Comparison of ENCODE assay signal across 2 cellular contexts in genomic region chr17:31040837-31041236, GRCh38. TPM values are rescaled to one million over a fixed set of nuclear protein-coding genes. Genes with fewer than 3 reads are reported as not detected.
DNase-seq lines count a peak whose midpoint lies in the region; ATAC-seq, FAIRE-seq and TF ChIP-seq lines count a peak whose summit lies in the region.
"Not testable (repeated sequence)": the region's sequence is repeated elsewhere in the genome, so short reads cannot be mapped to it uniquely, and the experiment has no call there.

No MANE protein-coding gene starts in this region.

- H3K4me2 ChIP-seq in A549: not testable (repeated sequence)

- TF ChIP-seq EP300 in A549 (IDR thresholded peaks at IDR 0.05): not testable (repeated sequence)

- 93% methylated on average over 7 of the region's 7 CpGs for WGBS in A549 (ENCODE audit: missing lambda C conversion rate)

- CTCF ChIA-PET in A549 (lab: Yijun Ruan, JAX): not testable (repeated sequence)
- CTCF ChIA-PET in HEK293 (lab: Yijun Ruan, JAX): interaction anchor here (0.6 to 0.8 kb wide), 2 partner anchors 21 to 23 kb away, joined by 3 to 5 read pairs; no protein-coding TSS in a partner anchor

- POLR2A ChIA-PET in A549 (lab: Yijun Ruan, JAX): not testable (repeated sequence)
- POLR2A ChIA-PET in HEK293 (lab: Yijun Ruan, JAX): interaction anchor here (0.6 kb wide), 1 partner anchor 191 kb away, joined by 9 read pairs; no protein-coding TSS in a partner anchor

- not testable (repeated sequence) for ATAC-seq in A549

- not testable (repeated sequence) for H3K27ac ChIP-seq in A549; HEK293 (ENCODE audit: extremely low read depth, low read depth, low read length)

- TF ChIP-seq CTCF in A549 (IDR thresholded peaks at IDR 0.05); HEK293 (tag by site-specific recombination; IDR thresholded peaks at IDR 0.05): not testable (repeated sequence)

- not testable (repeated sequence) for FAIRE-seq in A549 (lab: Jason Lieb, UNC)

- not testable (repeated sequence) for TF ChIP-seq RAD21 in A549 (conservative IDR thresholded peaks at IDR 0.05 in 1 of 2, IDR thresholded peaks at IDR 0.05 in 1 of 2)

- TF ChIP-seq POLR2A in A549 (IDR thresholded peaks at IDR 0.05; ENCODE audit: low read length): not testable (repeated sequence)

- not testable (repeated sequence) for H3K4me1 ChIP-seq in A549; HEK293 (ENCODE audit: control insufficient read depth, insufficient read depth, low read length)

- not testable (repeated sequence) for DNase-seq in A549 (ENCODE audit: low read depth in 1 of 2, low spot score in 1 of 2)

- not testable (repeated sequence) for H3K36me3 ChIP-seq in HEK293 (ENCODE audit: control insufficient read depth in 2 of 2, insufficient read depth in 1 of 2, low read length in 2 of 2)

- H3K4me3 ChIP-seq in A549; HEK293 (ENCODE audit: low read depth, low read length): not testable (repeated sequence)

- H3K9me3 ChIP-seq in A549; HEK293 (ENCODE audit: control insufficient read depth, insufficient read depth, low read depth, low read length): not testable (repeated sequence)

TF ChIP-seq in A549, 52 proteins besides CTCF, POLR2A, EP300 and RAD21:
- TF ChIP-seq ZC3H11A (IDR thresholded peaks at IDR 0.05): peak; percentile 90

TF ChIP-seq in HEK293, 187 proteins besides CTCF, POLR2A, EP300 and RAD21 (continues in another document):
- peak; percentile 60; the same call in 1 of the 2 replicates for TF ChIP-seq REST (tag by site-specific recombination; IDR thresholded peaks at IDR 0.05)
- peak; percentile 70 for TF ChIP-seq ZNF426 (tag by site-specific recombination; IDR thresholded peaks at IDR 0.05)
- peak; percentile 65; the same call in 1 of the 2 replicates for TF ChIP-seq ZNF404 (tag by site-specific recombination; IDR thresholded peaks at IDR 0.05)
- TF ChIP-seq ZNF654 (tag by site-specific recombination; IDR thresholded peaks at IDR 0.05; ENCODE audit: low read depth): peak; percentile 31
- TF ChIP-seq ZNF354C (tag by site-specific recombination; IDR thresholded peaks at IDR 0.05; ENCODE audit: borderline replicate concordance, low read depth): 0 out of 2 replicates have a peak, but pooled peaks have one; percentile 54
- TF ChIP-seq ZNF138 (tag by site-specific recombination; IDR thresholded peaks at IDR 0.05; ENCODE audit: borderline replicate concordance): 0 out of 2 replicates have a peak, but pooled peaks have one; percentile 31
- TF ChIP-seq ZBTB11 (tag by site-specific recombination; conservative IDR thresholded peaks at IDR 0.05; ENCODE audit: low read depth): peak; percentile 72
- peak; percentile 84 for TF ChIP-seq ZNF518A (tag by site-specific recombination; conservative IDR thresholded peaks at IDR 0.05; ENCODE audit: low read depth)
- TF ChIP-seq ZNF433 (tag by site-specific recombination; IDR thresholded peaks at IDR 0.05; ENCODE audit: low read depth): 0 out of 2 replicates have a peak, but pooled peaks have one; percentile 21
- TF ChIP-seq ZNF510 (tag by site-specific recombination; IDR thresholded peaks at IDR 0.05; ENCODE audit: insufficient replicate concordance): peak; percentile 35
- TF ChIP-seq GLI2 (tag by site-specific recombination; IDR thresholded peaks at IDR 0.05; ENCODE audit: borderline replicate concordance, low read depth): peak; percentile 18; the same call in 1 of the 2 replicates
- peak; percentile 25; the same call in 1 of the 2 replicates for TF ChIP-seq ZBTB21 (tag by site-specific recombination; IDR thresholded peaks at IDR 0.05)
- peak; percentile 65 for TF ChIP-seq ZBTB8A (tag by site-specific recombination; IDR thresholded peaks at IDR 0.05)

RNA-seq across cellular contexts. Expression of gene NF1, which starts 53.9 kb away (rescaled TPM):
- polyA plus RNA-seq in A549 (2011; rRNA removed): 73.2 and 82.5 TPM in 2 replicates
- polyA plus RNA-seq in A549 (2012; cell fraction: cytosol; rRNA removed): 16.5 and 17.0 TPM in 2 replicates
- 16.4 and 20.9 TPM in 2 replicates for polyA plus RNA-seq in A549 (2012; cell fraction: nucleus; rRNA removed)
- 15.9 to 17.6 TPM (median 16.6 TPM) in 3 replicates for polyA plus RNA-seq in A549 (2017; fragmentation: RNase III; extraction: RNeasy Plus Mini Kit Qiagen cat#74134 plus additional on column Dnase treatment)
- polyA minus RNA-seq in A549 (2011; rRNA and poly(A)+ RNA removed): 144 and 186 TPM in 2 replicates
